In the genomic region with DNA sequence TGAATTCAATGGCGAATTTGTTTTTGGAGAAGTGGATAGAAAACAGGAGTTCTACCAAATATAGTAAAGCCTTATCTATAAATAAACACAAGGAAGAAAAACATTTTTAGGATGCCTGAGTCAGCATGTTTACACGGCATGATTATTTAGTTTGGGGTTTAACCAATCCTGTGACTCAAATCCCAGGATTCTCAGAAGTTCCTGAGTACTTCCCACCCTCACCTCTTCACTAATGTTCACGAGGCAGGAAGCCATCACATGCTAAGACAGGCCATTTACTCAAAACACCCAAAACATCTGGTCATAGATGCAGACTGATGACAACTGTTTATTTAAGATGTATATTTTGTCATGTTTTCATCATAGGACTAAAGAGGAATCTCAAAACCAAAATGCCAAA, we compare ENCODE assay signal across 11 cellular contexts. TPM values are rescaled to one million over a fixed set of nuclear protein-coding genes. Genes with fewer than 3 reads are reported as not detected.
DNase-seq lines count a peak whose midpoint lies in the region; ATAC-seq and TF ChIP-seq lines count a peak whose summit lies in the region.
"Had no signal": no experiment of that assay in that cellular context is flagged by ENCODE, and none has a peak within 500 bp of the region (broad histone marks: within the 10 kb centered on the region; RNA-seq: fewer than 3 reads in every experiment).

No MANE protein-coding gene starts in this region.

- H3K36me3 Mint-ChIP-seq in Calu3 (ENCODE audit: insufficient read depth, unreplicated experiment) = peaks cover 57% of the 10 kb centered on the region
- peaks cover 6% of the 10 kb centered on the region for H3K36me3 Mint-ChIP-seq in nephron (ENCODE audit: low read depth)

- peak overlapping the region; percentile 82 for H3K4me3 Mint-ChIP-seq in Calu3 (ENCODE audit: low read depth, unreplicated experiment)
- H3K4me3 Mint-ChIP-seq in nephron = peak overlapping the region; percentile 20 to 52 (median 39)

- no peak for TF ChIP-seq POLR2A in GM18505 (IDR thresholded peaks at IDR 0.05; ENCODE audit: borderline replicate concordance, extremely low read depth, insufficient read depth, insufficient read length)

- DNase-seq in Calu3 (no peak), M059J (ENCODE audit: low read depth) (peak; percentile 64), brain microvascular endothelial cell (peak; percentile 83), NCI-H1105 treated with DMSO at 0.1 percent for 48 hours (lab: John Stamatoyannopoulos, UW) (no peak), RWPE1 (ENCODE audit: low spot score) (no peak)
- DNase-seq: left colon, NCI-H146, SHP77 had no signal

- in situ Hi-C loops in brain microvascular endothelial cell (cut with HindIII; ENCODE audit: low pct_ligation_motif_present, low sequenced_read_pairs) = no loop called here

- H3K27ac Mint-ChIP-seq in Calu3 (ENCODE audit: unreplicated experiment) (no peak overlapping the region), nephron (peak overlapping the region; percentile 3 to 30 (median 19))

- POLR2A ChIA-PET in RWPE1 (lab: Yijun Ruan, JAX; ENCODE audit: low non-redundant PET) = no interaction called here

- peak overlapping the region; percentile 47 for H3K27ac ChIP-seq in brain microvascular endothelial cell
- H3K27ac ChIP-seq in RWPE1 = no peak overlapping the region; the same call in 1 of the 2 replicates

- no peaks in the 10 kb centered on the region for H3K36me3 ChIP-seq in brain microvascular endothelial cell (replicated peaks)

- TF ChIP-seq CTCF in Calu3 (IDR thresholded peaks at IDR 0.05; ENCODE audit: unreplicated experiment) = no peak
- no peak for TF ChIP-seq CTCF in brain microvascular endothelial cell (IDR thresholded peaks at IDR 0.05; ENCODE audit: low read depth, low read length, missing control alignments)
- TF ChIP-seq CTCF in nephron (IDR thresholded peaks at IDR 0.05; ENCODE audit: unreplicated experiment in 3 of 3) = no peak
- no peak for TF ChIP-seq CTCF in RWPE1 (conservative IDR thresholded peaks at IDR 0.05; ENCODE audit: low read depth)

- CTCF ChIA-PET in Calu3 (lab: Charles Lee) (interaction anchor here (1.1 kb wide), 1 partner anchor 89 kb away, joined by 4 read pairs; no protein-coding TSS in a partner anchor), RWPE1 (lab: Yijun Ruan, JAX) (no interaction called here)

- H3K9me3 Mint-ChIP-seq in Calu3 (ENCODE audit: low read depth, unreplicated experiment) (no peaks in the 10 kb centered on the region), nephron (no peaks in the 10 kb centered on the region)

- H3K27me3 ChIP-seq in brain microvascular endothelial cell (replicated peaks) = no peaks in the 10 kb centered on the region

- BruUV-seq in Calu3 (replicated peaks; lab: Mats Ljungman, UMichigan) = no TSS peak

- no peaks in the 10 kb centered on the region for H3K27me3 Mint-ChIP-seq in Calu3 (ENCODE audit: unreplicated experiment)
- no peaks in the 10 kb centered on the region for H3K27me3 Mint-ChIP-seq in nephron (ENCODE audit: low read depth)

- no peak overlapping the region for H3K4me3 ChIP-seq in brain microvascular endothelial cell (ENCODE audit: low read depth, low read length)

- H3K4me1 Mint-ChIP-seq in Calu3 (ENCODE audit: low read depth, unreplicated experiment) (peaks cover 39% of the 10 kb centered on the region), nephron (peaks cover 64% of the 10 kb centered on the region)

- ATAC-seq in GM18505 (IDR thresholded peaks at IDR 0.05; ENCODE audit: unreplicated experiment) (no peak), GM21717 (IDR thresholded peaks at IDR 0.05; ENCODE audit: unreplicated experiment) (no peak)
- ATAC-seq: left colon had no signal

- intact Hi-C loops in Calu3 (cut with micrococcal nuclease; ENCODE audit: unreplicated experiment) = loop anchor here (2.0 to 10.0 kb wide), 2 partner anchors 71 to 377 kb away; a partner anchor contains a TSS

RNA-seq across cellular contexts. Expression of a gene that starts 3.4 kb away (rescaled TPM):
- 54.8 and 58.0 TPM in 2 replicates for total RNA-seq in Calu3 (2022)
- total RNA-seq in M059J (2014; rRNA removed; shearing (Covaris generic)) = 40.9 and 57.1 TPM in 2 replicates

RNA-seq across cellular contexts. Expression of a gene that starts 15.0 kb away (rescaled TPM):
- total RNA-seq in Calu3 (2022) = 0.97 and 1.1 TPM in 2 replicates
- 0.44 and 2.8 TPM in 2 replicates for total RNA-seq in M059J (2014; rRNA removed; shearing (Covaris generic))

Comparison
In these comparisons a context has a peak if more than half of its experiments do, and no peak if none do; other contexts are left out.
1. DNase-seq: peak in M059J (single experiment) and brain microvascular endothelial cell (single experiment); none in Calu3 (single experiment), NCI-H1105 treated with DMSO at 0.1 percent for 48 hours (single experiment) and RWPE1 (single experiment).